In the genomic region with DNA sequence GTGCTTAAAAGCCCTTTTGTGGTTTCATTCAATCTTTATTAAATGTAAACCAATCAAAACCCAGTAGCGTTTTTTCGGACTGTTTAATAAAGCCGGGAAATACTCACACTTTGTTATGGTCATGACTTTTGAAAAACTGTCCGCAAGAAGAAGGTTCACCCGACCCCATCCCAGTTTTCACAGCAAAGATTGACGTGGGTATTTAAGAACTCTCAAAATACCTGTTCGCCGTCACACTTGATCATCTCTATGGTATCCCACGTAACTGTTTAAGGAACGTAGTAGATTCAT, we compare ENCODE assay signal across 12 cellular contexts. TPM values are rescaled to one million over a fixed set of nuclear protein-coding genes. Genes with fewer than 3 reads are reported as not detected.
DNase-seq lines count a peak whose midpoint lies in the region; ATAC-seq, FAIRE-seq and TF ChIP-seq lines count a peak whose summit lies in the region.
"Had no signal": no experiment of that assay in that cellular context is flagged by ENCODE, and none has a peak within 500 bp of the region (broad histone marks: within the 10 kb centered on the region; RNA-seq: fewer than 3 reads in every experiment).

No MANE protein-coding gene starts in this region.

- CTCF ChIA-PET in A549 (lab: Yijun Ruan, JAX) (no interaction called here), RWPE1 (lab: Yijun Ruan, JAX) (no interaction called here)
- CTCF ChIA-PET in CD4-positive, alpha-beta memory T cell (lab: Charles Lee; ENCODE audit: partially characterized antibody) = no interaction called here

- no peak for TF ChIP-seq RAD21 in A549 (conservative IDR thresholded peaks at IDR 0.05 in 1 of 2, IDR thresholded peaks at IDR 0.05 in 1 of 2)

- no peaks in the 10 kb centered on the region for H3K36me3 Mint-ChIP-seq in CD4-positive, alpha-beta memory T cell
- H3K36me3 Mint-ChIP-seq in activated T-helper 2 cell treated with anti-CD3 and anti-CD28 coated beads, Interferon-gamma antibody, Interleukin-2, Interleukin-4, amounts not matched to agents 10 μg/mL and 5 μg/mL and 100 μg/mL, durations not matched to agents 14 hours and 24 hours and 36 hours (ENCODE audit: low read depth) = no peaks in the 10 kb centered on the region

- H3K4me1 Mint-ChIP-seq in CD4-positive, alpha-beta memory T cell = peaks cover 5 to 19% (median 6%) of the 10 kb centered on the region in 4 donors
- H3K4me1 Mint-ChIP-seq in activated T-helper 2 cell treated with anti-CD3 and anti-CD28 coated beads, Interferon-gamma antibody, Interleukin-2, Interleukin-4, amounts not matched to agents 10 μg/mL and 5 μg/mL and 100 μg/mL, durations not matched to agents 14 hours and 24 hours and 36 hours (ENCODE audit: low read depth) = peaks cover 5% of the 10 kb centered on the region

- H3K9me3 Mint-ChIP-seq in CD4-positive, alpha-beta memory T cell = no peaks in the 10 kb centered on the region
- no peaks in the 10 kb centered on the region for H3K9me3 Mint-ChIP-seq in activated T-helper 2 cell treated with anti-CD3 and anti-CD28 coated beads, Interferon-gamma antibody, Interleukin-2, Interleukin-4, amounts not matched to agents 10 μg/mL and 5 μg/mL and 100 μg/mL, durations not matched to agents 14 hours and 24 hours and 36 hours

- peak overlapping the region in 6 of 8 donors; percentile 75 to 85 (median 82) for H3K4me3 Mint-ChIP-seq in CD4-positive, alpha-beta memory T cell
- peak overlapping the region; percentile 47 for H3K4me3 Mint-ChIP-seq in activated T-helper 2 cell treated with anti-CD3 and anti-CD28 coated beads, Interferon-gamma antibody, Interleukin-2, Interleukin-4, amounts not matched to agents 10 μg/mL and 5 μg/mL and 100 μg/mL, durations not matched to agents 14 hours and 24 hours and 36 hours (ENCODE audit: low read depth)

- ATAC-seq in A549 = no peak
- ATAC-seq in HG03521 (IDR thresholded peaks at IDR 0.05; ENCODE audit: unreplicated experiment) = no peak

- H3K27me3 ChIP-seq in CD4-positive, alpha-beta memory T cell (ENCODE audit: insufficient read depth, low read length) = no peaks in the 10 kb centered on the region
- peaks cover 0 to 34% (median 7%) of the 10 kb centered on the region in 7 donors for H3K27me3 ChIP-seq in spleen (replicated peaks in 1 of 7)

- no peak for TF ChIP-seq EP300 in A549 (IDR thresholded peaks at IDR 0.05)

- POLR2A ChIA-PET in A549 (lab: Yijun Ruan, JAX) (no interaction called here), RWPE1 (lab: Yijun Ruan, JAX; ENCODE audit: low non-redundant PET) (no interaction called here)
- POLR2A ChIA-PET in CD4-positive, alpha-beta memory T cell (lab: Charles Lee; ENCODE audit: partially characterized antibody) = no interaction called here

- no peak overlapping the region for H3K27ac ChIP-seq in A549
- H3K27ac ChIP-seq in CD4-positive, alpha-beta memory T cell (ENCODE audit: low read depth, low read length) = no peak overlapping the region
- H3K27ac ChIP-seq in kidney (ENCODE audit: low read depth in 2 of 2, low read length in 2 of 2) = no peak overlapping the region
- no peak overlapping the region for H3K27ac ChIP-seq in RWPE1
- H3K27ac ChIP-seq in spleen = no peak overlapping the region
- H3K27ac ChIP-seq: lower lobe of right lung had no signal

- H3K4me3 ChIP-seq in A549 = peak overlapping the region; percentile 56
- H3K4me3 ChIP-seq in CD4-positive, alpha-beta memory T cell (ENCODE audit: low read length in 2 of 2) = no peak overlapping the region
- peak overlapping the region; percentile 66 to 82 for H3K4me3 ChIP-seq in kidney (ENCODE audit: low read length in 2 of 2)
- H3K4me3 ChIP-seq in spleen = peak overlapping the region in 2 of 8 donors; percentile 37 to 72

- TF ChIP-seq POLR2A in A549 (IDR thresholded peaks at IDR 0.05; ENCODE audit: low read length) = no peak
- TF ChIP-seq POLR2A in spleen (IDR thresholded peaks at IDR 0.05) = no peak

- H3K4me2 ChIP-seq in A549 = peak overlapping the region; percentile 85

- H3K9me3 ChIP-seq in A549 (no peaks in the 10 kb centered on the region), kidney (ENCODE audit: control insufficient read depth in 1 of 2, low read length in 2 of 2) (no peaks in the 10 kb centered on the region), spleen (no peaks in the 10 kb centered on the region)
- H3K9me3 ChIP-seq in CD4-positive, alpha-beta memory T cell (ENCODE audit: control insufficient read depth in 1 of 2, low read length in 2 of 2) = no peaks in the 10 kb centered on the region
- H3K9me3 ChIP-seq: lower lobe of right lung had no signal

- no peak for TF ChIP-seq CTCF in A549 (IDR thresholded peaks at IDR 0.05)
- TF ChIP-seq CTCF in kidney (IDR thresholded peaks at IDR 0.05; ENCODE audit: borderline replicate concordance, extremely low read depth, insufficient read depth) = no peak
- TF ChIP-seq CTCF in RWPE1 (conservative IDR thresholded peaks at IDR 0.05; ENCODE audit: low read depth) = no peak
- TF ChIP-seq CTCF in spleen (IDR thresholded peaks at IDR 0.05 in 8 of 11, conservative IDR thresholded peaks at IDR 0.05 in 3 of 11) = no peak

- H3K9ac ChIP-seq in kidney (ENCODE audit: low read length in 2 of 2) = no peak overlapping the region

- no peaks in the 10 kb centered on the region for H3K36me3 ChIP-seq in CD4-positive, alpha-beta memory T cell (ENCODE audit: insufficient read depth, low read length)
- no peaks in the 10 kb centered on the region for H3K36me3 ChIP-seq in kidney (ENCODE audit: control insufficient read depth in 1 of 2, insufficient read depth in 2 of 2, low read length in 2 of 2)
- H3K36me3 ChIP-seq in spleen = no peaks in the 10 kb centered on the region
- H3K36me3 ChIP-seq: lower lobe of right lung had no signal

- FAIRE-seq in A549 (lab: Jason Lieb, UNC) (no peak), kidney (lab: Jason Lieb, UNC) (no peak)

- intact Hi-C loops in CD4-positive, alpha-beta memory T cell (cut with micrococcal nuclease) = no loop called here
- intact Hi-C loops in activated T-helper 2 cell treated with anti-CD3 and anti-CD28 coated beads, Interferon-gamma antibody, Interleukin-2, Interleukin-4, amounts not matched to agents 10 μg/mL and 5 μg/mL and 100 μg/mL, durations not matched to agents 14 hours and 24 hours and 36 hours (cut with micrococcal nuclease) = no loop called here
- intact Hi-C loops in kidney (cut with DNase I) (no loop called here), spleen (cut with DNase I; ENCODE audit: low total_unique reads) (no loop called here)

- DNase-seq in A549 (ENCODE audit: low read depth in 1 of 2, low spot score in 1 of 2) (no peak), kidney (no peak), RWPE1 (ENCODE audit: low spot score) (no peak), GF-D8 (lab: John Stamatoyannopoulos, UW) (no peak), spleen (no peak)
- DNase-seq in CD4-positive, alpha-beta memory T cell = no peak
- DNase-seq in activated T-helper 2 cell treated with anti-CD3 and anti-CD28 coated beads, Interferon-gamma antibody, Interleukin-2, Interleukin-4, amounts not matched to agents 10 μg/mL and 5 μg/mL and 100 μg/mL, durations not matched to agents 14 hours and 24 hours and 36 hours (ENCODE audit: low spot score) = no peak

- peak overlapping the region in 3 of 7 donors; percentile 51 to 84 (median 72) for H3K27ac Mint-ChIP-seq in CD4-positive, alpha-beta memory T cell
- no peak overlapping the region for H3K27ac Mint-ChIP-seq in activated T-helper 2 cell treated with anti-CD3 and anti-CD28 coated beads, Interferon-gamma antibody, Interleukin-2, Interleukin-4, amounts not matched to agents 10 μg/mL and 5 μg/mL and 100 μg/mL, durations not matched to agents 14 hours and 24 hours and 36 hours

- H3K27me3 Mint-ChIP-seq in CD4-positive, alpha-beta memory T cell = peaks cover 0 to under 1% of the 10 kb centered on the region in 2 donors
- peaks cover 46% of the 10 kb centered on the region for H3K27me3 Mint-ChIP-seq in activated T-helper 2 cell treated with anti-CD3 and anti-CD28 coated beads, Interferon-gamma antibody, Interleukin-2, Interleukin-4, amounts not matched to agents 10 μg/mL and 5 μg/mL and 100 μg/mL, durations not matched to agents 14 hours and 24 hours and 36 hours (ENCODE audit: low read depth)

- WGBS in A549 (ENCODE audit: missing lambda C conversion rate) = 34% methylated on average over 10 of the region's 10 CpGs
- 62 to 74% (median 64%) methylated on average over 10 of the region's 10 CpGs for WGBS in spleen, 5 donors

- H3K4me1 ChIP-seq in A549 (no peaks in the 10 kb centered on the region), kidney (ENCODE audit: control insufficient read depth in 1 of 2, insufficient read depth in 1 of 2, low read depth in 1 of 2, low read length in 2 of 2) (no peaks in the 10 kb centered on the region), spleen (peaks cover 0 to 15% (median 0%) of the 10 kb centered on the region in 6 donors)
- H3K4me1 ChIP-seq in CD4-positive, alpha-beta memory T cell (ENCODE audit: insufficient read depth, low read length) = no peaks in the 10 kb centered on the region
- H3K4me1 ChIP-seq: lower lobe of right lung had no signal

RNA-seq across cellular contexts. Expression of gene SMIM10L2B, which starts 0.9 kb away (rescaled TPM):
- 0.06 TPM in 1 of 2 replicates, not detected in the other for polyA plus RNA-seq in A549 (2011; rRNA removed)
- polyA plus RNA-seq in A549 (2012; cell fraction: cytosol; rRNA removed) = 0.04 and 0.06 TPM in 2 replicates
- polyA plus RNA-seq in A549 (2012; cell fraction: nucleus; rRNA removed) = 0.02 and 0.13 TPM in 2 replicates
- polyA plus RNA-seq in A549 (2017; fragmentation: RNase III; extraction: RNeasy Plus Mini Kit Qiagen cat#74134 plus additional on column Dnase treatment) = 0.07 to 0.14 TPM (median 0.12 TPM) in 3 replicates
- 0.15 and 0.33 TPM in 2 replicates for polyA minus RNA-seq in A549 (2011; rRNA and poly(A)+ RNA removed)
- total RNA-seq in CD4-positive, alpha-beta memory T cell = under 1 TPM; 0.53 to 0.58 TPM
- polyA plus RNA-seq in CD4-positive, alpha-beta memory T cell = under 1 TPM in 1 of 2 donors, not detected in 1; 0.49 TPM
- 0.09 and 0.14 TPM in 2 replicates for total RNA-seq in activated T-helper 2 cell treated with anti-CD3 and anti-CD28 coated beads, Interferon-gamma antibody, Interleukin-2, Interleukin-4, amounts not matched to agents 10 μg/mL and 5 μg/mL and 100 μg/mL, durations not matched to agents 14 hours and 24 hours and 36 hours
- total RNA-seq in kidney = 3.1 TPM
- 8.6 TPM for polyA plus RNA-seq in kidney (ENCODE audit: insufficient read depth, low read depth, low replicate concordance)
- 1 to 10 TPM in 6 of 7 donors, under 1 TPM in 1; 0.57 to 1.6 (median 1.4) TPM for total RNA-seq in spleen
- polyA plus RNA-seq in spleen = under 1 TPM; 0.26 to 0.42 (median 0.27) TPM
- total RNA-seq: T-helper 2 cell treated with Interferon-gamma antibody and Interleukin-4, amounts not matched to agents 100 ng/mL and 5 ng/mL, for 36 hours had no signal

RNA-seq across cellular contexts. Expression of gene ETDB, which starts 20.9 kb away (rescaled TPM):
- polyA plus RNA-seq in A549 (2011; rRNA removed) (not detected in 2 replicates), A549 (2017; fragmentation: RNase III; extraction: RNeasy Plus Mini Kit Qiagen cat#74134 plus additional on column Dnase treatment) (not detected in 3 replicates), kidney (ENCODE audit: insufficient read depth, low read depth, low replicate concordance) (not detected), spleen (not detected)
- polyA plus RNA-seq in A549 (2012; cell fraction: cytosol; rRNA removed) = not detected in 2 replicates
- not detected in 2 replicates for polyA plus RNA-seq in A549 (2012; cell fraction: nucleus; rRNA removed)
- polyA minus RNA-seq in A549 (2011; rRNA and poly(A)+ RNA removed) = not detected in 2 replicates
- total RNA-seq in CD4-positive, alpha-beta memory T cell = not detected
- polyA plus RNA-seq in CD4-positive, alpha-beta memory T cell = not detected
- not detected in 2 replicates for total RNA-seq in activated T-helper 2 cell treated with anti-CD3 and anti-CD28 coated beads, Interferon-gamma antibody, Interleukin-2, Interleukin-4, amounts not matched to agents 10 μg/mL and 5 μg/mL and 100 μg/mL, durations not matched to agents 14 hours and 24 hours and 36 hours
- total RNA-seq in kidney (not detected), spleen (not detected)
- total RNA-seq: activated CD8-positive, alpha-beta memory T cell treated with anti-CD3 and anti-CD28 coated beads for 36 hours; LHCN-M2; lower lobe of right lung; T-helper 2 cell treated with Interferon-gamma antibody and Interleukin-4, amounts not matched to agents 100 ng/mL and 5 ng/mL, for 36 hours had no signal

RNA-seq across cellular contexts. Expression of gene RTL8A, which starts 47.5 kb away (rescaled TPM):
- polyA plus RNA-seq in A549 (2011; rRNA removed) (74.8 and 142 TPM in 2 replicates), A549 (2017; fragmentation: RNase III; extraction: RNeasy Plus Mini Kit Qiagen cat#74134 plus additional on column Dnase treatment) (130 to 138 TPM (median 137 TPM) in 3 replicates), kidney (ENCODE audit: insufficient read depth, low read depth, low replicate concordance) (131 TPM), spleen (10 to 100 TPM; 36.4 to 43.8 (median 41.4) TPM)
- 162 and 195 TPM in 2 replicates for polyA plus RNA-seq in A549 (2012; cell fraction: cytosol; rRNA removed)
- polyA plus RNA-seq in A549 (2012; cell fraction: nucleus; rRNA removed) = 111 and 124 TPM in 2 replicates
- 43.0 and 46.1 TPM in 2 replicates for polyA minus RNA-seq in A549 (2011; rRNA and poly(A)+ RNA removed)
- 10 to 100 TPM; 15.6 to 15.9 TPM for total RNA-seq in CD4-positive, alpha-beta memory T cell
- 10 to 100 TPM; 12.0 to 30.1 TPM for polyA plus RNA-seq in CD4-positive, alpha-beta memory T cell
- total RNA-seq in activated T-helper 2 cell treated with anti-CD3 and anti-CD28 coated beads, Interferon-gamma antibody, Interleukin-2, Interleukin-4, amounts not matched to agents 10 μg/mL and 5 μg/mL and 100 μg/mL, durations not matched to agents 14 hours and 24 hours and 36 hours = 14.0 and 14.9 TPM in 2 replicates
- total RNA-seq in kidney (48.6 TPM), spleen (10 to 100 TPM; 14.3 to 30.8 (median 20.8) TPM)

Comparison
In these comparisons a context has a peak if more than half of its experiments do, and no peak if none do; other contexts are left out.
1. H3K4me3 ChIP-seq: peak in A549 (single experiment) and kidney (2 of 2); none in CD4-positive, alpha-beta memory T cell (0 of 2).